18 cellular contexts compared by ENCODE assay signal in genomic region chr5:142313693-142314092, GRCh38. TPM values are rescaled to one million over a fixed set of nuclear protein-coding genes. Genes with fewer than 3 reads are reported as not detected.
DNase-seq lines count a peak whose midpoint lies in the region; ATAC-seq, FAIRE-seq and TF ChIP-seq lines count a peak whose summit lies in the region.
"Had no signal": no experiment of that assay in that cellular context is flagged by ENCODE, and none has a peak within 500 bp of the region (broad histone marks: within the 10 kb centered on the region; RNA-seq: fewer than 3 reads in every experiment).

No MANE protein-coding gene starts in this region.

- no peak overlapping the region for H3K4ac ChIP-seq in mesendoderm (ENCODE audit: low read depth, low read length)

- H4K8ac ChIP-seq in mesendoderm (ENCODE audit: low read depth, low read length): no peak overlapping the region

- H3K9me3 ChIP-seq in GM12878 (replicated peaks; ENCODE audit: control insufficient read depth, insufficient read depth, low read length): no peaks in the 10 kb centered on the region
- H3K9me3 ChIP-seq: transverse colon had no signal

- no peak overlapping the region for H3K23ac ChIP-seq in mesendoderm (ENCODE audit: low read length)

- peak overlapping the region; percentile 17 for H3K56ac ChIP-seq in mesendoderm (ENCODE audit: low read length)

- peaks cover 4% of the 10 kb centered on the region for H3K79me1 ChIP-seq in mesendoderm (ENCODE audit: low read length)

- no TSS peak for BruUV-seq in GM12878 (replicated peaks; lab: Mats Ljungman, UMichigan)

- H3K79me2 ChIP-seq in GM12878 (ENCODE audit: control insufficient read depth, insufficient read depth, low read length) (no peaks in the 10 kb centered on the region; the same call in 1 of the 2 replicates), mesendoderm (ENCODE audit: control insufficient read depth, insufficient read depth, low read length) (peaks cover 92% of the 10 kb centered on the region)

- TF ChIP-seq POLR2A in GM12878 (IDR thresholded peaks at IDR 0.05; ENCODE audit: low read depth, low read length): no peak

- TF ChIP-seq EP300 in GM12878 (IDR thresholded peaks at IDR 0.05; ENCODE audit: borderline replicate concordance in 1 of 2, control insufficient read depth in 1 of 2, low read depth in 2 of 2, low read length in 2 of 2): no peak

- H3K18ac ChIP-seq in mesendoderm (ENCODE audit: low read length): no peak overlapping the region

- WGBS in GM12878 (ENCODE audit: insufficient coverage, insufficient replicate concordance, low lambda C conversion rate, missing lambda C conversion rate): 5% methylated on average over 3 of the region's 4 CpGs
- WGBS in mesendoderm (ENCODE audit: extremely low coverage, insufficient coverage, low lambda C conversion rate): no CpG with 5 or more reads among the region's 4 CpGs

- H2BK120ac ChIP-seq in mesendoderm (ENCODE audit: low read depth, low read length): no peak overlapping the region

- POLR2A ChIA-PET in GM12878 (lab: Charles Lee): no interaction called here

- H3K4me3 ChIP-seq in GM12878 (no peak overlapping the region), mesendoderm (ENCODE audit: low read length) (no peak overlapping the region)
- H3K4me3 ChIP-seq: transverse colon had no signal

- no peaks in the 10 kb centered on the region for H4K20me1 ChIP-seq in GM12878 (ENCODE audit: control insufficient read depth, insufficient read depth)

- H2BK15ac ChIP-seq in mesendoderm (replicated peaks; ENCODE audit: low read depth): no peak overlapping the region

- H2AK5ac ChIP-seq in mesendoderm (ENCODE audit: low read length): no peak overlapping the region

- H2BK5ac ChIP-seq in mesendoderm (ENCODE audit: low read length): no peak overlapping the region

- SMC1A ChIA-PET in GM12878 (lab: Charles Lee; ENCODE audit: uncharacterized antibody, unreplicated experiment): interaction anchor here (0.9 kb wide), 1 partner anchor 88 kb away, joined by 3 read pairs; no protein-coding TSS in a partner anchor

- no peak for DNase-seq in left ventricle myocardium superior
- DNase-seq in left cardiac atrium: no peak
- no peak for DNase-seq in GM12878 (ENCODE audit: low read depth, low spot score)
- DNase-seq in mesendoderm: no peak
- no peak for DNase-seq in NCI-H2196 (lab: John Stamatoyannopoulos, UW; ENCODE audit: unreplicated experiment)
- no peak for DNase-seq in SKM-1 (lab: John Stamatoyannopoulos, UW; ENCODE audit: unreplicated experiment)
- no peak for DNase-seq in HTR-8/SVneo (ENCODE audit: insufficient read length, low spot score)
- DNase-seq in effector CD4-positive, alpha-beta T cell: no peak
- DNase-seq: EL; immature natural killer cell; NCI-H1436; NCI-H524 treated with DMSO at 0.1 percent for 48 hours; nucleus accumbens; stimulated activated naive CD8-positive, alpha-beta T cell treated with anti-CD3 and anti-CD28 coated beads, Interleukin-15, amount 100 ng/mL, for 72 hours; transverse colon; WERI-Rb-1 had no signal

- no peak for FAIRE-seq in GM12878 (lab: Jason Lieb, UNC)
- no peak for FAIRE-seq in HTR-8/SVneo (lab: Jason Lieb, UNC)
- FAIRE-seq: D721Med had no signal

- H2AFZ ChIP-seq in GM12878 (ENCODE audit: control insufficient read depth, low read depth, low read length): no peak overlapping the region

- ATAC-seq in left ventricle myocardium superior (peak; percentile 10), left cardiac atrium (no peak), GM12878 (peak; percentile 42)
- ATAC-seq: SK-N-SH treated with all-trans-retinoic acid at 6 μM for 48 hours; stimulated activated naive CD8-positive, alpha-beta T cell treated with anti-CD3 and anti-CD28 coated beads, Interleukin-15, amount 100 ng/mL, for 72 hours had no signal

- RAD21 ChIA-PET in GM12878 (lab: Charles Lee; ENCODE audit: unreplicated experiment): no interaction called here

- H3K9ac ChIP-seq in GM12878 (ENCODE audit: control insufficient read depth, insufficient read depth, low read length) (no peak overlapping the region), mesendoderm (ENCODE audit: low read length) (peak overlapping the region; percentile 25)

- H4K5ac ChIP-seq in mesendoderm (ENCODE audit: low read length): no peak overlapping the region

- H3K4me2 ChIP-seq in GM12878 (ENCODE audit: control insufficient read depth, insufficient read depth): no peak overlapping the region
- H3K4me2 ChIP-seq in mesendoderm (ENCODE audit: low read length): no peak overlapping the region

- H3K36me3 ChIP-seq in GM12878 (ENCODE audit: control insufficient read depth in 2 of 2, insufficient read depth in 2 of 2, low read length in 1 of 2) (no peaks in the 10 kb centered on the region; a peak in 1 of 4 replicates), mesendoderm (ENCODE audit: control insufficient read depth, insufficient read depth, low read length) (peaks cover 38% of the 10 kb centered on the region)
- H3K36me3 ChIP-seq: transverse colon, WERI-Rb-1 had no signal

- TF ChIP-seq RAD21 in GM12878 (IDR thresholded peaks at IDR 0.05; ENCODE audit: insufficient read depth, low read depth, low read length): no peak

- TF ChIP-seq CTCF in GM12878 (IDR thresholded peaks at IDR 0.05 in 2 of 3, conservative IDR thresholded peaks at IDR 0.05 in 1 of 3; ENCODE audit: control insufficient read depth in 2 of 3, extremely low read depth in 1 of 3, insufficient read depth in 1 of 3, low read depth in 3 of 3, low read length in 3 of 3): no peak

- H3K4me1 ChIP-seq in GM12878 (ENCODE audit: control insufficient read depth, insufficient read depth, low read length) (peaks cover 13% of the 10 kb centered on the region), mesendoderm (ENCODE audit: control insufficient read depth, low read depth, low read length) (peaks cover 19% of the 10 kb centered on the region)

- H3K27ac ChIP-seq in GM12878 (ENCODE audit: control insufficient read depth, insufficient read depth): no peak overlapping the region
- no peak overlapping the region for H3K27ac ChIP-seq in mesendoderm (ENCODE audit: low read depth, low read length)
- H3K27ac ChIP-seq: WERI-Rb-1 had no signal

- no peaks in the 10 kb centered on the region for H3K27me3 ChIP-seq in GM12878 (replicated peaks in 1 of 2; ENCODE audit: control insufficient read depth in 2 of 2, insufficient read depth in 2 of 2, low read length in 1 of 2)
- no peaks in the 10 kb centered on the region for H3K27me3 ChIP-seq in mesendoderm (ENCODE audit: insufficient read depth, low read length, poor library complexity)
- H3K27me3 ChIP-seq: transverse colon had no signal

- CTCF ChIA-PET in GM12878 (lab: Yijun Ruan, JAX): no interaction called here

- intact Hi-C loops in left ventricle myocardium superior (cut with micrococcal nuclease): no loop called here
- intact Hi-C loops in left cardiac atrium (cut with DNase I): loop anchor here in 1 of 2 donors (5.0 kb wide), 1 partner anchor 161 kb away; no protein-coding TSS in a partner anchor
- intact Hi-C loops in GM12878 (cut with micrococcal nuclease; ENCODE audit: unreplicated experiment): no loop called here

- in situ Hi-C loops in GM12878 (cut with MboI): no loop called here

TF ChIP-seq in GM12878, 131 proteins besides CTCF, POLR2A, EP300 and RAD21 (continues in another document):
- no peak for TF ChIP-seq POU2F2 (IDR thresholded peaks at IDR 0.05; ENCODE audit: borderline replicate concordance, low read depth, low read length)
- TF ChIP-seq ATF7 (IDR thresholded peaks at IDR 0.05; ENCODE audit: low read depth): no peak
- no peak for TF ChIP-seq TCF7 (IDR thresholded peaks at IDR 0.05; ENCODE audit: borderline replicate concordance)
- TF ChIP-seq CHD2 (IDR thresholded peaks at IDR 0.05; ENCODE audit: borderline replicate concordance, low read depth, low read length): no peak

RNA-seq across cellular contexts. Expression of gene SPRY4, which starts 11.1 kb away (rescaled TPM):
- total RNA-seq in left ventricle myocardium superior (8.3 TPM), left cardiac atrium (10 to 100 TPM; 13.3 to 30.6 TPM), GM12878 (2014; rRNA removed) (0.11 and 0.27 TPM in 2 replicates), GM12878 (2014; rRNA removed; fragmentation: Illumina TruSeq; extraction: Trizol) (0.05 and 0.18 TPM in 2 replicates), GM12878 (2021) (0.35 and 0.41 TPM in 2 replicates)
- 3.0 and 5.1 TPM in 2 replicates for total RNA-seq in GM12878 (2013; cell fraction: nucleolus; rRNA removed)
- polyA plus RNA-seq in GM12878 (2011; ENCODE audit: low read depth): 0.10 TPM
- polyA plus RNA-seq in GM12878 (2011; rRNA removed) (0.71 and 1.4 TPM in 2 replicates), GM12878 (2014; fragmentation: Illumina TruSeq; extraction: Trizol) (0.10 TPM in 1 of 2 replicates, not detected in the other), GM12878 (2014; fragmentation: Nextera tagmentation; extraction: Ambion mirVana) (under 1 TPM in 1 of 2 experiments, not detected in 1; 0.04 TPM), GM12878 (2014; rRNA removed) (0.11 and 0.44 TPM in 2 replicates), GM12878 (2016; fragmentation: Nextera tagmentation; extraction: Ambion mirVana) (under 1 TPM; 0.04 to 0.27 TPM)
- 1.4 and 2.1 TPM in 2 replicates for polyA plus RNA-seq in GM12878 (2011; cell fraction: cytosol; rRNA removed)
- polyA plus RNA-seq in GM12878 (2011; cell fraction: nucleus; rRNA removed): 6.4 and 8.1 TPM in 2 replicates
- polyA plus RNA-seq in GM12878 (2012): 0.08 and 0.31 TPM in 2 replicates
- polyA minus RNA-seq in GM12878 (2011; rRNA and poly(A)+ RNA removed): 3.7 and 7.2 TPM in 2 replicates
- polyA minus RNA-seq in GM12878 (2011; cell fraction: cytosol; rRNA and poly(A)+ RNA removed): 1.7 and 2.0 TPM in 2 replicates
- 11.0 and 18.7 TPM in 2 replicates for polyA minus RNA-seq in GM12878 (2011; cell fraction: nucleus; rRNA and poly(A)+ RNA removed)
- polyA plus RNA-seq in mesendoderm (2013, experiment 1 of 2): 72.5 TPM
- polyA plus RNA-seq in mesendoderm (2013, experiment 2 of 2): 71.1 TPM
- polyA plus RNA-seq: immature natural killer cell had no signal

Comparison
In these comparisons a context has a peak if more than half of its experiments do, and no peak if none do; other contexts are left out.
1. ATAC-seq: peak in left ventricle myocardium superior (single experiment) and GM12878 (single experiment); none in left cardiac atrium (0 of 2).